In genomic region chr11:31793264-31793663, GRCh38 we compare ENCODE assay signal across 36 cellular contexts. TPM values are rescaled to one million over a fixed set of nuclear protein-coding genes. Genes with fewer than 3 reads are reported as not detected.
"Had no signal": no experiment of that assay in that cellular context is flagged by ENCODE, and none has a peak within 500 bp of the region (broad histone marks: within the 10 kb centered on the region; RNA-seq: fewer than 3 reads in every experiment).

No MANE protein-coding gene starts in this region.

- H3K4me3 Mint-ChIP-seq: activated B cell treated with CpG ODN at 0.5 μM for 24 hours; activated CD4-positive, alpha-beta memory T cell treated with anti-CD3 and anti-CD28 coated beads for 36 hours; activated CD4-positive, alpha-beta T cell treated with anti-CD3 and anti-CD28 coated beads, Interleukin-2, amount 10 ng/mL, durations not matched to agents 24 days and 14 days; activated CD8-positive, alpha-beta T cell treated with anti-CD3 and anti-CD28 coated beads for 36 hours; activated naive CD4-positive, alpha-beta T cell treated with anti-CD3 and anti-CD28 coated beads for 36 hours; activated naive CD8-positive, alpha-beta T cell treated with anti-CD3 and anti-CD28 coated beads for 36 hours; activated T-cell treated with anti-CD3 and anti-CD28 coated beads, Interleukin-2, amount 50 U/mL, for 4 hours; activated T-cell treated with anti-CD3 and anti-CD28 coated beads, Interleukin-2, amount 50 U/mL, for 72 hours; activated T-helper 1 cell treated with anti-CD3 and anti-CD28 coated beads, Interleukin-12 subunit alpha, Interleukin-12 subunit beta, Interleukin-2, Interleukin-4 antibody, amounts not matched to agents 30 ng/mL and 10 ng/mL and 1 ng/mL, durations not matched to agents 14 hours and 24 hours and 36 hours; activated T-helper 17 cell treated with anti-CD3 and anti-CD28 coated beads, Interleukin-2, amount 50 U/mL, for 72 hours; central memory CD8-positive, alpha-beta T cell; T-helper 1 cell treated with Interleukin-12 subunit alpha and Interleukin-12 subunit beta and Interleukin-4 antibody, amounts not matched to agents 30 μg/mL and 1 μg/mL, for 36 hours; T-helper 2 cell treated with Interferon-gamma antibody and Interleukin-4, amounts not matched to agents 5 μg/mL and 100 μg/mL, for 36 hours had no signal

- H3K27ac ChIP-seq: adrenal gland, body of pancreas, cardiac muscle cell, VCaP had no signal

- H3K4me1 Mint-ChIP-seq: activated T-helper 17 cell treated with anti-CD3 and anti-CD28 coated beads, Interleukin-2, amount 50 U/mL, for 72 hours had no signal

- ATAC-seq: activated CD8-positive, alpha-beta T cell treated with anti-CD3 and anti-CD28 coated beads for 36 hours; activated naive CD4-positive, alpha-beta T cell treated with anti-CD3 and anti-CD28 coated beads, Interleukin-2, amount 50 U/mL, for 72 hours; activated T-cell treated with anti-CD3 and anti-CD28 coated beads, Interleukin-2, amount 50 U/mL, for 4 hours; activated T-cell treated with anti-CD3 and anti-CD28 coated beads, Interleukin-2, amount 50 U/mL, for 72 hours; activated T-helper 17 cell treated with anti-CD3 and anti-CD28 coated beads, Interleukin-2, amount 50 U/mL, for 72 hours; body of pancreas had no signal

- H3K36me3 ChIP-seq: adrenal gland, cardiac muscle cell had no signal

- H3K27ac Mint-ChIP-seq: activated B cell treated with CpG ODN at 0.5 μM for 24 hours; activated CD4-positive, alpha-beta memory T cell treated with anti-CD3 and anti-CD28 coated beads for 36 hours; activated CD4-positive, alpha-beta T cell treated with anti-CD3 and anti-CD28 coated beads, Interleukin-2, amount 10 ng/mL, durations not matched to agents 24 days and 14 days; activated CD8-positive, alpha-beta T cell treated with anti-CD3 and anti-CD28 coated beads for 36 hours; activated naive CD4-positive, alpha-beta T cell treated with anti-CD3 and anti-CD28 coated beads for 36 hours; activated naive CD4-positive, alpha-beta T cell treated with anti-CD3 and anti-CD28 coated beads, Interleukin-2, amount 50 U/mL, for 72 hours; activated naive CD8-positive, alpha-beta T cell treated with anti-CD3 and anti-CD28 coated beads for 36 hours; activated T-cell treated with anti-CD3 and anti-CD28 coated beads, Interleukin-2, amount 50 U/mL, for 72 hours; activated T-helper 1 cell treated with anti-CD3 and anti-CD28 coated beads, Interleukin-12 subunit alpha, Interleukin-12 subunit beta, Interleukin-2, Interleukin-4 antibody, amounts not matched to agents 30 ng/mL and 10 ng/mL and 1 ng/mL, durations not matched to agents 14 hours and 24 hours and 36 hours; activated T-helper 17 cell treated with anti-CD3 and anti-CD28 coated beads, Interleukin-2, amount 50 U/mL, for 72 hours; T-helper 1 cell treated with Interleukin-12 subunit alpha and Interleukin-12 subunit beta and Interleukin-4 antibody, amounts not matched to agents 30 μg/mL and 1 μg/mL, for 36 hours; T-helper 2 cell treated with Interferon-gamma antibody and Interleukin-4, amounts not matched to agents 5 μg/mL and 100 μg/mL, for 36 hours had no signal

- H3K9me3 Mint-ChIP-seq: activated B cell treated with CpG ODN at 0.5 μM for 24 hours; activated CD4-positive, alpha-beta memory T cell treated with anti-CD3 and anti-CD28 coated beads for 36 hours; activated CD8-positive, alpha-beta T cell treated with anti-CD3 and anti-CD28 coated beads for 36 hours; activated naive CD4-positive, alpha-beta T cell treated with anti-CD3 and anti-CD28 coated beads for 36 hours; activated T-cell treated with anti-CD3 and anti-CD28 coated beads, Interleukin-2, amount 50 U/mL, for 4 hours; activated T-cell treated with anti-CD3 and anti-CD28 coated beads, Interleukin-2, amount 50 U/mL, for 72 hours; activated T-helper 1 cell treated with anti-CD3 and anti-CD28 coated beads, Interleukin-12 subunit alpha, Interleukin-12 subunit beta, Interleukin-2, Interleukin-4 antibody, amounts not matched to agents 30 ng/mL and 10 ng/mL and 1 ng/mL, durations not matched to agents 14 hours and 24 hours and 36 hours; activated T-helper 17 cell treated with anti-CD3 and anti-CD28 coated beads, Interleukin-2, amount 50 U/mL, for 72 hours; central memory CD8-positive, alpha-beta T cell; T-helper 1 cell treated with Interleukin-12 subunit alpha and Interleukin-12 subunit beta and Interleukin-4 antibody, amounts not matched to agents 30 μg/mL and 1 μg/mL, for 36 hours; T-helper 2 cell treated with Interferon-gamma antibody and Interleukin-4, amounts not matched to agents 5 μg/mL and 100 μg/mL, for 36 hours had no signal

- H3K4me1 ChIP-seq: adrenal gland had no signal

- H3K4me3 ChIP-seq: adrenal gland, body of pancreas, cardiac muscle cell had no signal

- DNase-seq: activated B cell treated with CpG ODN at 0.5 μM for 24 hours; activated CD4-positive, alpha-beta memory T cell treated with anti-CD3 and anti-CD28 coated beads for 36 hours; activated CD4-positive, alpha-beta T cell treated with anti-CD3 and anti-CD28 coated beads for 4 hours; activated CD4-positive, alpha-beta T cell treated with anti-CD3 and anti-CD28 coated beads, Interleukin-2, amount 10 ng/mL, durations not matched to agents 24 days and 14 days; activated CD4-positive, alpha-beta T cell treated with anti-CD3 and anti-CD28 coated beads, Interleukin-2, amount 50 U/mL, for 1 hour; activated CD4-positive, alpha-beta T cell treated with anti-CD3 and anti-CD28 coated beads, Interleukin-2, amount 50 U/mL, for 4 hours; activated CD4-positive, CD25-positive, alpha-beta regulatory T cell treated with anti-CD3 and anti-CD28 coated beads, Interleukin-2, amount 50 U/mL, for 72 hours; activated CD8-positive, alpha-beta memory T cell treated with anti-CD3 and anti-CD28 coated beads, Interleukin-2, amount 50 U/mL, for 4 hours; activated CD8-positive, alpha-beta T cell treated with anti-CD3 and anti-CD28 coated beads for 36 hours; activated effector memory CD4-positive, alpha-beta T cell treated with anti-CD3 and anti-CD28 coated beads, Interleukin-2, amount 50 U/mL, for 16 hours; activated gamma-delta T cell treated with Interleukin-2 at 50 U/mL for 16 hours; activated naive CD4-positive, alpha-beta T cell; activated naive CD4-positive, alpha-beta T cell treated with anti-CD3 and anti-CD28 coated beads for 36 hours; activated naive CD4-positive, alpha-beta T cell treated with anti-CD3 and anti-CD28 coated beads, Interleukin-2, amount 50 U/mL, for 16 hours; activated naive CD8-positive, alpha-beta T cell treated with anti-CD3 and anti-CD28 coated beads for 36 hours; activated T-cell treated with anti-CD3 and anti-CD28 coated beads for 4 hours; activated T-cell treated with anti-CD3 and anti-CD28 coated beads, Interleukin-2, amount 50 U/mL, for 1 hour; activated T-cell treated with anti-CD3 and anti-CD28 coated beads, Interleukin-2, amount 50 U/mL, for 4 hours; activated T-cell treated with anti-CD3 and anti-CD28 coated beads, Interleukin-2, amount 50 U/mL, for 72 hours; adrenal gland; amniotic stem cell; body of pancreas; caudate nucleus; T-helper 1 cell; T-helper 2 cell; T-helper 9 cell had no signal

- H3K9me3 ChIP-seq: adrenal gland, body of pancreas had no signal

RNA-seq across cellular contexts. Expression of gene PAX6, which starts 17.9 kb away (rescaled TPM):
- total RNA-seq: activated B cell treated with CpG ODN at 0.5 μM for 24 hours; activated CD4-positive, alpha-beta memory T cell treated with anti-CD3 and anti-CD28 coated beads for 36 hours; activated CD4-positive, alpha-beta T cell treated with anti-CD3 and anti-CD28 coated beads, Interleukin-2, amount 10 ng/mL, durations not matched to agents 24 days and 14 days; activated CD8-positive, alpha-beta memory T cell treated with anti-CD3 and anti-CD28 coated beads for 36 hours; activated CD8-positive, alpha-beta T cell treated with anti-CD3 and anti-CD28 coated beads for 36 hours; activated naive CD8-positive, alpha-beta T cell treated with anti-CD3 and anti-CD28 coated beads for 36 hours; activated T-cell treated with anti-CD3 and anti-CD28 coated beads, Interleukin-2, amount 50 U/mL, for 4 hours; activated T-helper 1 cell treated with anti-CD3 and anti-CD28 coated beads, Interleukin-12 subunit alpha, Interleukin-12 subunit beta, Interleukin-2, Interleukin-4 antibody, amounts not matched to agents 30 ng/mL and 10 ng/mL and 1 ng/mL, durations not matched to agents 14 hours and 24 hours and 36 hours; activated T-helper 17 cell treated with anti-CD3 and anti-CD28 coated beads, Interleukin-2, amount 50 U/mL, for 72 hours; bronchial epithelial cell had no signal
